In genomic region chr16:1884889-1885288, GRCh38 we compare ENCODE assay signal across 30 cellular contexts. TPM values are rescaled to one million over a fixed set of nuclear protein-coding genes. Genes with fewer than 3 reads are reported as not detected.
"Had no signal": no experiment of that assay in that cellular context is flagged by ENCODE, and none has a peak within 500 bp of the region (broad histone marks: within the 10 kb centered on the region; RNA-seq: fewer than 3 reads in every experiment).

No MANE protein-coding gene starts in this region.

- DNase-seq: effector CD8-positive, alpha-beta T cell; endodermal cell; foreskin fibroblast; gastrocnemius medialis; naive B cell; right lobe of liver; stimulated activated CD4-positive, alpha-beta T cell treated with anti-CD3 and anti-CD28 coated beads, Interleukin-4, amount 100 ng/mL, for 4 hours had no signal

- H3K79me2 ChIP-seq: parathyroid adenoma had no signal

- H2AFZ ChIP-seq: parathyroid adenoma had no signal

- H3K4me1 Mint-ChIP-seq: endodermal cell; memory B cell; mesothelial cell of epicardium; naive B cell; neural crest cell; stimulated activated memory B cell treated with anti-CD40 and anti-IgM and Interleukin-4, amounts not matched to agents 10 μg/mL and 1 μg/mL and 100 μg/mL, for 72 hours had no signal

- H3K36me3 ChIP-seq: colonic mucosa, gastrocnemius medialis, neutrophil, right lobe of liver, thoracic aorta, tibial nerve had no signal

- H3K4me3 Mint-ChIP-seq: dendritic cell treated with granulocyte-macrophage colony-stimulating factor and Interleukin-4, amounts not matched to agents 40 ng/mL and 50 ng/mL, for 4 days; endodermal cell; memory B cell; mesothelial cell of epicardium; naive B cell; natural killer cell treated with Interleukin-12 subunit alpha and Interleukin-12 subunit beta and Interleukin-15 and Interleukin-18, amount 100 ng/mL, for 72 hours; neural crest cell; stimulated activated memory B cell treated with anti-CD40 and anti-IgM and Interleukin-4, amounts not matched to agents 10 μg/mL and 1 μg/mL and 100 μg/mL, for 72 hours; stimulated activated naive CD8-positive, alpha-beta T cell treated with anti-CD3 and anti-CD28 coated beads, Interleukin-15, Interleukin-2, amounts not matched to agents 100 ng/mL and 50 ng/mL, for 24 hours had no signal

- H3K9me3 ChIP-seq: colonic mucosa, gastrocnemius medialis, mucosa of descending colon, neutrophil, right lobe of liver, thoracic aorta, tibial nerve had no signal

- ATAC-seq: gastrocnemius medialis; natural killer cell treated with Interleukin-12 subunit alpha and Interleukin-12 subunit beta and Interleukin-15 and Interleukin-18, amount 100 ng/mL, for 72 hours; stimulated activated memory B cell treated with anti-CD40 and anti-IgM and Interleukin-4, amounts not matched to agents 10 μg/mL and 1 μg/mL and 100 μg/mL, for 72 hours had no signal

- H3K4me1 ChIP-seq: colonic mucosa, gastrocnemius medialis, tibial nerve had no signal

- H3K27ac ChIP-seq: epithelial cell of prostate, gastrocnemius medialis, neutrophil, parathyroid adenoma, right lobe of liver, thoracic aorta, tibial nerve had no signal

- H3K4me3 ChIP-seq: colonic mucosa, gastrocnemius medialis, lung, mucosa of descending colon, right lobe of liver, thoracic aorta, tibial nerve had no signal

- H3K27me3 ChIP-seq: colonic mucosa, right lobe of liver had no signal

- H3K9me3 Mint-ChIP-seq: dendritic cell treated with granulocyte-macrophage colony-stimulating factor and Interleukin-4, amounts not matched to agents 40 ng/mL and 50 ng/mL, for 4 days; memory B cell; mesothelial cell of epicardium; naive B cell; natural killer cell treated with Interleukin-12 subunit alpha and Interleukin-12 subunit beta and Interleukin-15 and Interleukin-18, amount 100 ng/mL, for 72 hours; neural crest cell; stimulated activated memory B cell treated with anti-CD40 and anti-IgM and Interleukin-4, amounts not matched to agents 10 μg/mL and 1 μg/mL and 100 μg/mL, for 72 hours; stimulated activated naive CD8-positive, alpha-beta T cell treated with anti-CD3 and anti-CD28 coated beads, Interleukin-15, Interleukin-2, amounts not matched to agents 100 ng/mL and 50 ng/mL, for 24 hours had no signal

- H3K27ac Mint-ChIP-seq: dendritic cell treated with granulocyte-macrophage colony-stimulating factor and Interleukin-4, amounts not matched to agents 40 ng/mL and 50 ng/mL, for 4 days; endodermal cell; memory B cell; mesothelial cell of epicardium; naive B cell; natural killer cell treated with Interleukin-12 subunit alpha and Interleukin-12 subunit beta and Interleukin-15 and Interleukin-18, amount 100 ng/mL, for 72 hours; progenitor cell of endocrine pancreas; stimulated activated memory B cell treated with anti-CD40 and anti-IgM and Interleukin-4, amounts not matched to agents 10 μg/mL and 1 μg/mL and 100 μg/mL, for 72 hours; stimulated activated naive CD8-positive, alpha-beta T cell treated with anti-CD3 and anti-CD28 coated beads, Interleukin-15, Interleukin-2, amounts not matched to agents 100 ng/mL and 50 ng/mL, for 24 hours had no signal

- H3K36me3 Mint-ChIP-seq: memory B cell; mesothelial cell of epicardium; naive B cell; natural killer cell treated with Interleukin-12 subunit alpha and Interleukin-12 subunit beta and Interleukin-15 and Interleukin-18, amount 100 ng/mL, for 72 hours; stimulated activated memory B cell treated with anti-CD40 and anti-IgM and Interleukin-4, amounts not matched to agents 10 μg/mL and 1 μg/mL and 100 μg/mL, for 72 hours had no signal

RNA-seq across cellular contexts. Expression of gene MEIOB, which starts 12.9 kb away (rescaled TPM):
- total RNA-seq: endodermal cell; esophagus mucosa; gastrocnemius medialis; mesothelial cell of epicardium; mucosa of descending colon; natural killer cell treated with Interleukin-12 subunit alpha and Interleukin-12 subunit beta and Interleukin-15 and Interleukin-18, amount 100 ng/mL, for 72 hours; neural crest cell; osteoblast; progenitor cell of endocrine pancreas; thoracic aorta; tibial nerve; ureter had no signal

RNA-seq across cellular contexts. Expression of gene HS3ST6, which starts 33.3 kb away (rescaled TPM):
- total RNA-seq: cerebellum; endodermal cell; gastrocnemius medialis; glomerular endothelial cell; left lobe of liver; liver; natural killer cell treated with Interleukin-12 subunit alpha and Interleukin-12 subunit beta and Interleukin-15 and Interleukin-18, amount 100 ng/mL, for 72 hours; neural crest cell; osteoblast; right lobe of liver; thoracic aorta; tibial nerve had no signal
- polyA plus RNA-seq: liver had no signal
